8 cellular contexts compared by ENCODE assay signal in genomic region chrX:24054182-24055042, GRCh38. TPM values are rescaled to one million over a fixed set of nuclear protein-coding genes. Genes with fewer than 3 reads are reported as not detected.
DNase-seq lines count a peak whose midpoint lies in the region; ATAC-seq and TF ChIP-seq lines count a peak whose summit lies in the region.

Gene EIF2S3, plus strand, starts transcription at chrX:24054956. Its CDS starts 13 bp downstream, at chrX:24054969.

- H3K9me2 ChIP-seq in SK-N-SH: no peaks in the 10 kb centered on the region

- H4K20me1 ChIP-seq in SK-N-SH (ENCODE audit: insufficient read depth): peaks cover 21% of the 10 kb centered on the region

- peak; percentile 93 for DNase-seq in NCI-H1092 (lab: John Stamatoyannopoulos, UW)
- DNase-seq in SK-N-SH: peak; percentile 93
- peak; percentile 89 for DNase-seq in activated naive CD4-positive, alpha-beta T cell treated with anti-CD3 and anti-CD28 coated beads, Interleukin-2, amount 10 ng/mL, durations not matched to agents 7 days and 5 days
- peak; percentile 81 for DNase-seq in germinal center (ENCODE audit: low spot score)
- peak; percentile 10 to 97 (median 85) for DNase-seq in nucleus accumbens (lab: John Stamatoyannopoulos, UW)

- H3K79me2 ChIP-seq in SK-N-SH (ENCODE audit: insufficient read depth): peaks cover 9% of the 10 kb centered on the region

- POLR2A ChIA-PET in SK-N-SH (lab: Yijun Ruan, JAX): interaction anchor here (0.6 to 2.6 kb wide), 7 partner anchors 8 to 272 kb away, joined by 3 to 25 read pairs (median 3); partner anchors contain the start of genes KLHL15 and SAT1

- TF ChIP-seq POLR2A in GM10847 (IDR thresholded peaks at IDR 0.05; ENCODE audit: extremely low read depth, insufficient read length): peak; percentile 84

- no peaks in the 10 kb centered on the region for H3K9me3 ChIP-seq in SK-N-SH

- H3K9ac ChIP-seq in SK-N-SH: no peak within 1 kb of the TSS

- H3K27ac ChIP-seq in SK-N-SH (ENCODE audit: low read depth in 2 of 2, low read length in 1 of 2) (peak within 1 kb of the TSS in 1 of 2 experiments; percentile 97; a peak in 3 of 4 replicates), temporal lobe (ENCODE audit: low read depth, low read length) (peak within 1 kb of the TSS; percentile 88)

- peak; percentile 80 for ATAC-seq in HG02588 (IDR thresholded peaks at IDR 0.05; ENCODE audit: unreplicated experiment)

- TF ChIP-seq EP300 in SK-N-SH (IDR thresholded peaks at IDR 0.05; ENCODE audit: borderline replicate concordance in 1 of 2, low read depth in 1 of 2, low read length in 1 of 2): no peak; a peak in 1 of 4 replicates

- peaks cover 0 to 6% of the 10 kb centered on the region in 2 experiments; a peak in 1 of 4 replicates for H3K4me1 ChIP-seq in SK-N-SH (ENCODE audit: control insufficient read depth in 1 of 2, insufficient read depth in 2 of 2, low read depth in 1 of 2, low read length in 1 of 2)

- no peak within 1 kb of the TSS for H3K4me2 ChIP-seq in SK-N-SH

- peaks cover 11% of the 10 kb centered on the region for H3K4me1 Mint-ChIP-seq in activated naive CD4-positive, alpha-beta T cell treated with anti-CD3 and anti-CD28 coated beads, Interleukin-2, amount 10 ng/mL, durations not matched to agents 7 days and 5 days

- peaks cover 15 to 36% of the 10 kb centered on the region in 2 experiments for H3K36me3 ChIP-seq in SK-N-SH (replicated peaks in 1 of 2; ENCODE audit: control insufficient read depth in 1 of 2, insufficient read depth in 2 of 2, low read length in 1 of 2)

- no peaks in the 10 kb centered on the region for H3K9me3 Mint-ChIP-seq in activated naive CD4-positive, alpha-beta T cell treated with anti-CD3 and anti-CD28 coated beads, Interleukin-2, amount 10 ng/mL, durations not matched to agents 7 days and 5 days

- H2AFZ ChIP-seq in SK-N-SH (ENCODE audit: low read depth): peak within 1 kb of the TSS; percentile 99

- H3K27ac Mint-ChIP-seq in activated naive CD4-positive, alpha-beta T cell treated with anti-CD3 and anti-CD28 coated beads, Interleukin-2, amount 10 ng/mL, durations not matched to agents 7 days and 5 days: no peak within 1 kb of the TSS

- H3K27me3 Mint-ChIP-seq in activated naive CD4-positive, alpha-beta T cell treated with anti-CD3 and anti-CD28 coated beads, Interleukin-2, amount 10 ng/mL, durations not matched to agents 7 days and 5 days: no peaks in the 10 kb centered on the region

- under 1% methylated on average over 51 of the region's 57 CpGs for WGBS in SK-N-SH (ENCODE audit: low lambda C conversion rate)

- H3K4me3 Mint-ChIP-seq in activated naive CD4-positive, alpha-beta T cell treated with anti-CD3 and anti-CD28 coated beads, Interleukin-2, amount 10 ng/mL, durations not matched to agents 7 days and 5 days: no peak within 1 kb of the TSS

- peak; percentile 78 for TF ChIP-seq CTCF in SK-N-SH (IDR thresholded peaks at IDR 0.05)

- H3K36me3 Mint-ChIP-seq in activated naive CD4-positive, alpha-beta T cell treated with anti-CD3 and anti-CD28 coated beads, Interleukin-2, amount 10 ng/mL, durations not matched to agents 7 days and 5 days: peaks cover 4% of the 10 kb centered on the region

- peaks cover 15% of the 10 kb centered on the region for H3F3A ChIP-seq in SK-N-SH (replicated peaks; ENCODE audit: insufficient read depth)

- no peaks in the 10 kb centered on the region for H3K27me3 ChIP-seq in SK-N-SH (ENCODE audit: insufficient read depth)

- peak; percentile 64 for TF ChIP-seq RAD21 in SK-N-SH (IDR thresholded peaks at IDR 0.05; ENCODE audit: low read length)

- no peak within 1 kb of the TSS; a peak in 2 of 4 replicates for H3K4me3 ChIP-seq in SK-N-SH (ENCODE audit: low read depth in 2 of 2, low read length in 1 of 2)

- CTCF ChIA-PET in SK-N-SH (lab: Yijun Ruan, JAX): interaction anchor here (0.6 to 3.1 kb wide), 28 partner anchors 9 to 387 kb away, joined by 3 to 18 read pairs (median 3); partner anchors contain the start of genes APOO, CXorf58, KLHL15 and PRDX4
- CTCF ChIA-PET in activated naive CD4-positive, alpha-beta T cell treated with anti-CD3 and anti-CD28 coated beads, Interleukin-2, amount 10 ng/mL, durations not matched to agents 7 days and 5 days (lab: Charles Lee): interaction anchor here (0.6 to 1.9 kb wide), 12 partner anchors 12 to 309 kb away, joined by 3 to 19 read pairs (median 4); partner anchors contain the start of genes APOO, CXorf58, KLHL15 and SAT1

TF ChIP-seq in SK-N-SH, 30 proteins besides CTCF, POLR2A, EP300 and RAD21 (continues in another document):
- TF ChIP-seq SMC3 (IDR thresholded peaks at IDR 0.05; ENCODE audit: low read depth, low read length) (peak; percentile 10; the same call in 1 of the 2 replicates), MEF2A (IDR thresholded peaks at IDR 0.05; ENCODE audit: borderline replicate concordance, low read depth) (no peak), CHD2 (IDR thresholded peaks at IDR 0.05; ENCODE audit: low read length, partially characterized antibody) (no peak), FOXJ3 (CRISPR knock-in tag; IDR thresholded peaks at IDR 0.05) (no peak; the same call in 1 of the 2 replicates), POLR2AphosphoS5 (IDR thresholded peaks at IDR 0.05; ENCODE audit: low read depth, low read length) (peak; percentile 87), RCOR1 (IDR thresholded peaks at IDR 0.05; ENCODE audit: low read length) (no peak), EZH2phosphoT487 (IDR thresholded peaks at IDR 0.05; ENCODE audit: borderline replicate concordance, low read depth) (no peak), SIN3A (IDR thresholded peaks at IDR 0.05; ENCODE audit: borderline replicate concordance, low read depth, low read length) (peak; percentile 23; the same call in 1 of the 2 replicates), PBX3 (IDR thresholded peaks at IDR 0.05) (no peak), USF1 (IDR thresholded peaks at IDR 0.05; ENCODE audit: borderline replicate concordance, low read depth) (peak; percentile 60), FOXM1 (IDR thresholded peaks at IDR 0.05; ENCODE audit: low read depth) (no peak), RFX5 (IDR thresholded peaks at IDR 0.05; ENCODE audit: low read length) (no peak), TCF12 (IDR thresholded peaks at IDR 0.05) (no peak; the same call in none of the 2 replicates), FOSL2 (IDR thresholded peaks at IDR 0.05; ENCODE audit: borderline replicate concordance, low read depth) (no peak), YY1 (IDR thresholded peaks at IDR 0.05; ENCODE audit: low read depth) (peak; percentile 93), MAX (IDR thresholded peaks at IDR 0.05; ENCODE audit: low read depth) (peak; percentile 94), MXI1 (IDR thresholded peaks at IDR 0.05; ENCODE audit: low read depth, low read length) (peak; percentile 57; the same call in 1 of the 2 replicates)
- TF ChIP-seq, protein P1, sequence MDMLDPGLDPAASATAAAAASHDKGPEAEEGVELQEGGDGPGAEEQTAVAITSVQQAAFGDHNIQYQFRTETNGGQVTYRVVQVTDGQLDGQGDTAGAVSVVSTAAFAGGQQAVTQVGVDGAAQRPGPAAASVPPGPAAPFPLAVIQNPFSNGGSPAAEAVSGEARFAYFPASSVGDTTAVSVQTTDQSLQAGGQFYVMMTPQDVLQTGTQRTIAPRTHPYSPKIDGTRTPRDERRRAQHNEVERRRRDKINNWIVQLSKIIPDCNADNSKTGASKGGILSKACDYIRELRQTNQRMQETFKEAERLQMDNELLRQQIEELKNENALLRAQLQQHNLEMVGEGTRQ (IDR thresholded peaks at IDR 0.05; ENCODE audit: borderline replicate concordance, low read depth, low read length): no peak

RNA-seq across cellular contexts. Expression of gene EIF2S3, which starts in this region (rescaled TPM):
- polyA plus RNA-seq in SK-N-SH (2012; rRNA removed): 68.4 and 109 TPM in 2 replicates
- polyA plus RNA-seq in SK-N-SH (2012; cell fraction: cytosol; rRNA removed): 79.7 and 91.5 TPM in 2 replicates
- polyA plus RNA-seq in SK-N-SH (2012; cell fraction: nucleus; rRNA removed): 121 and 243 TPM in 2 replicates
- 153 TPM for total RNA-seq in temporal lobe
